In the genomic region with DNA sequence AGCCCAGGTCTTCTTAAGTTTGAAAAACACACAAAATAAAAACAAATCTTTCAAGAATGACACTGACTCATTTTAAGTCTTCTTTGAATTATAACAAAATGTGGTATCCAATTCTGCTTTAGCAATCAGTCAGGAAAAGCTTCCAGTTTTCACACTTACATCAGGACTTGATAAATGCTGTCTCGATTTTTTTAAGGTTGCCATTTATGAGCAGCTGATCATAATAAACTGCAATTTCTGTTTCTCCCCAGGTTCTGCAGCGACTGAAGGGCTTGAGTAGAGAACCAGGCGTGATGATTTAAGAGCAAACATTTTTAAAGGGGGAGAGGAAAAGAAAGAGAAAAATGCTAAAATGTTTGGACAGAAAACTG, we compare ENCODE assay signal across 13 cellular contexts.
A peak's percentile ranks its signal among the peaks of the same experiment; 100 is the strongest.
DNase-seq lines count a peak whose midpoint lies in the region; ATAC-seq lines count a peak whose summit lies in the region.
"Had no signal": no experiment of that assay in that cellular context is flagged by ENCODE, and none has a peak within 500 bp of the region (broad histone marks: within the 10 kb centered on the region; RNA-seq: fewer than 3 reads in every experiment).

No MANE protein-coding gene starts in this region.

- H3K4me3 ChIP-seq in adipocyte (ENCODE audit: low read length) = no peak overlapping the region
- H3K4me3 ChIP-seq: BLaER1 treated with 17β-estradiol and CSF1 and Interleukin-3, amounts not matched to agents 10 nM and 100 nM; GM23338 had no signal

- DNase-seq in Right ventricle myocardium superior (no peak), cardiac septum (ENCODE audit: low spot score) (no peak), adipocyte (ENCODE audit: low read depth) (no peak), left cardiac atrium (no peak), AML-193 (lab: John Stamatoyannopoulos, UW) (no peak), NCI-H1694 (lab: John Stamatoyannopoulos, UW) (no peak)
- DNase-seq: 8988T; CD8-positive, alpha-beta T cell; HCEC 1CT had no signal

- H3K36me3 ChIP-seq in adipocyte (ENCODE audit: control insufficient read depth, insufficient read depth, low read length, severe bottlenecking) = no peaks in the 10 kb centered on the region
- H3K36me3 ChIP-seq: BLaER1 treated with 17β-estradiol and CSF1 and Interleukin-3, amounts not matched to agents 10 nM and 100 nM had no signal

- H3K27me3 ChIP-seq in adipocyte (replicated peaks; ENCODE audit: control insufficient read depth, insufficient read depth, low read length) = no peaks in the 10 kb centered on the region
- H3K27me3 ChIP-seq: BLaER1 treated with 17β-estradiol and CSF1 and Interleukin-3, amounts not matched to agents 10 nM and 100 nM had no signal

- peak overlapping the region; percentile 49 for H3K9ac ChIP-seq in adipocyte (ENCODE audit: low read length)
- H3K9ac ChIP-seq: BLaER1 treated with 17β-estradiol and CSF1 and Interleukin-3, amounts not matched to agents 10 nM and 100 nM had no signal

- no peaks in the 10 kb centered on the region for H3K9me3 ChIP-seq in adipocyte (ENCODE audit: control insufficient read depth, low read length)

- intact Hi-C loops in Right ventricle myocardium superior (cut with DNase I) (no loop called here), cardiac septum (cut with DNase I) (no loop called here), left cardiac atrium (cut with DNase I) (no loop called here)

- ATAC-seq in Right ventricle myocardium superior (ENCODE audit: poor library complexity) (peak; percentile 65), left cardiac atrium (peak; percentile 41 to 53), HG02870 (IDR thresholded peaks at IDR 0.05; ENCODE audit: unreplicated experiment) (no peak)
- ATAC-seq: CD8-positive, alpha-beta T cell; GM23338; HepG2 had no signal

- H3K4me1 ChIP-seq in adipocyte (ENCODE audit: control insufficient read depth, insufficient read depth, low read length) = peaks cover 21% of the 10 kb centered on the region
